33 cellular contexts compared by ENCODE assay signal in the genomic region with DNA sequence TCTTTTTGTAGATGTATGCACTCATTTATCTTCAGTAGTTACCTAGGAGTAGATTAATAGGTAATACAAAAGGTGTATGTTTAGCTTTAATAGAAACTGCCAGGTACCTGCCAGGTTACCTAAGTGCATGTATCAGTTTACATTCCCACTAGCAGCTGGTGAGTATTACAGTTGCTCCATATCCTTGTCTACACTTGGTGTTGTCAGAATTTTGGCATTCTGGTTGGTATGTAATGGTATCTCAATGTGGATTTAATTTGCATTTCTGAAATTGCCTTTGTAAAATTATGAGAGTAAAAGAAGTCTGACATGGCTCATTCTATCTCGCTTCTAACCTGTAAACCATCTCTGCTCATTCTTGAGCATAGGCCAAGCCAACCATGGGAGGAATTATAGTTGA.
"Had no signal": no experiment of that assay in that cellular context is flagged by ENCODE, and none has a peak within 500 bp of the region (broad histone marks: within the 10 kb centered on the region; RNA-seq: fewer than 3 reads in every experiment).

No MANE protein-coding gene starts in this region.

- H3K27ac ChIP-seq: adrenal gland, body of pancreas, brain microvascular endothelial cell, breast epithelium, VCaP had no signal

- ATAC-seq: activated CD8-positive, alpha-beta T cell treated with anti-CD3 and anti-CD28 coated beads for 36 hours; activated naive CD4-positive, alpha-beta T cell treated with anti-CD3 and anti-CD28 coated beads, Interleukin-2, amount 50 U/mL, for 72 hours; activated T-cell treated with anti-CD3 and anti-CD28 coated beads, Interleukin-2, amount 50 U/mL, for 4 hours; activated T-cell treated with anti-CD3 and anti-CD28 coated beads, Interleukin-2, amount 50 U/mL, for 72 hours; activated T-helper 17 cell treated with anti-CD3 and anti-CD28 coated beads, Interleukin-2, amount 50 U/mL, for 72 hours; body of pancreas had no signal

- FAIRE-seq: astrocyte, TTC549 had no signal

- H3K36me3 ChIP-seq: adrenal gland, brain microvascular endothelial cell, breast epithelium had no signal

- H3K4me3 ChIP-seq: adrenal gland, body of pancreas, breast epithelium had no signal

- H3K9me3 ChIP-seq: adrenal gland, body of pancreas, breast epithelium had no signal

- DNase-seq: activated B cell treated with CpG ODN at 0.5 μM for 24 hours; activated CD4-positive, alpha-beta memory T cell treated with anti-CD3 and anti-CD28 coated beads for 36 hours; activated CD4-positive, alpha-beta T cell treated with anti-CD3 and anti-CD28 coated beads for 4 hours; activated CD4-positive, alpha-beta T cell treated with anti-CD3 and anti-CD28 coated beads, Interleukin-2, amount 10 ng/mL, durations not matched to agents 24 days and 14 days; activated CD4-positive, alpha-beta T cell treated with anti-CD3 and anti-CD28 coated beads, Interleukin-2, amount 50 U/mL, for 1 hour; activated CD4-positive, alpha-beta T cell treated with anti-CD3 and anti-CD28 coated beads, Interleukin-2, amount 50 U/mL, for 4 hours; activated CD4-positive, CD25-positive, alpha-beta regulatory T cell treated with anti-CD3 and anti-CD28 coated beads, Interleukin-2, amount 50 U/mL, for 72 hours; activated CD8-positive, alpha-beta memory T cell treated with anti-CD3 and anti-CD28 coated beads, Interleukin-2, amount 50 U/mL, for 4 hours; activated CD8-positive, alpha-beta T cell treated with anti-CD3 and anti-CD28 coated beads for 36 hours; activated effector memory CD4-positive, alpha-beta T cell treated with anti-CD3 and anti-CD28 coated beads, Interleukin-2, amount 50 U/mL, for 16 hours; activated gamma-delta T cell treated with Interleukin-2 at 50 U/mL for 16 hours; activated naive CD4-positive, alpha-beta T cell; activated naive CD4-positive, alpha-beta T cell treated with anti-CD3 and anti-CD28 coated beads for 36 hours; activated naive CD4-positive, alpha-beta T cell treated with anti-CD3 and anti-CD28 coated beads, Interleukin-2, amount 50 U/mL, for 16 hours; activated naive CD8-positive, alpha-beta T cell treated with anti-CD3 and anti-CD28 coated beads for 36 hours; activated T-cell treated with anti-CD3 and anti-CD28 coated beads for 4 hours; activated T-cell treated with anti-CD3 and anti-CD28 coated beads, Interleukin-2, amount 50 U/mL, for 1 hour; activated T-cell treated with anti-CD3 and anti-CD28 coated beads, Interleukin-2, amount 50 U/mL, for 4 hours; activated T-cell treated with anti-CD3 and anti-CD28 coated beads, Interleukin-2, amount 50 U/mL, for 72 hours; adrenal gland; amniotic stem cell; aorta; body of pancreas; brain microvascular endothelial cell; central memory CD4-positive, alpha-beta T cell; T-helper 2 cell; T-helper 9 cell had no signal

- H3K4me1 ChIP-seq: adrenal gland, body of pancreas, breast epithelium had no signal

- H3K27me3 ChIP-seq: adrenal gland, body of pancreas, brain microvascular endothelial cell, breast epithelium had no signal
